ENCODE assay signal across 2 cellular contexts in the genomic region with DNA sequence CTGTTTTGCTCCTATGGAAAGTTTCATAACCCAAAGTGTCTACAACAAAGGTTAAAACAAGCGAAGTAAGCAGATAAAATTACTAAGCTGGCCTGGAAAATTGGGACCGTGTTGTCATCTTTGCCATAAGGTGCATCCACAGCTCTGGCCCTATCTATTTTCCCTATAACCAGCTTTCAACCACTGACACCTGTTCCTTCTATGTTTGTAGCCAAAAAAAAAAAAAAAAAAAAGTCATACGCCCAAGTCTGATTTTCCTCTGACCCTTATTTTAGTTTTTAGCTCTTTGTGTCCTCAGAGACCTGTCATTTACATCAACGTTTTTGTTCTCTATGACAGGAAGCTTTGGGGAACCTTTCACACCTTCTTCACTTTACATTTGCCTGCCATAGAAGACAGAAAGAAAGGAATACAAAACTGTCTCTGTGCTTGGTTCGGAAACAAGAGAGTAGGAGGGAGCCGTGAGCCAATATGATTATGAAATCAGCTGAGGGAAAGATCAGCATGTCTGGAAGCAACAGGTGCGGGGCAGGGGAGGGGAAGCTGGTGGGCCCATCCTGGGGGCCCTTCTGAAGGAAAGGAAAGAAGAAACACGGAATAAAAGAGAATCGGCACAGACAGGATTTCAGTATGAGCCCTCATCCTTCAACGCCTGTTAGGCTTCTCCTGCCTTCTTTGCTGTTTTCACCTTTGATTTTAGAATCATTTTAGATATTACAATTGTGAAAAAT.
TF ChIP-seq lines count a peak whose summit lies in the region.

No MANE protein-coding gene starts in this region.

TF ChIP-seq in IMR-90, 13 proteins besides CTCF, POLR2A, EP300 and RAD21:
- no peak for TF ChIP-seq CHD1 (IDR thresholded peaks at IDR 0.05; ENCODE audit: low read depth, low read length)
- TF ChIP-seq RCOR1 (IDR thresholded peaks at IDR 0.05; ENCODE audit: insufficient replicate concordance, low read length), result no peak
- no peak for TF ChIP-seq BHLHE40 (IDR thresholded peaks at IDR 0.05; ENCODE audit: low read depth, low read length)
- TF ChIP-seq NFE2L2 (IDR thresholded peaks at IDR 0.05; ENCODE audit: low read depth, low read length), result no peak
- no peak for TF ChIP-seq MXI1 (IDR thresholded peaks at IDR 0.05; ENCODE audit: borderline replicate concordance, low read depth, low read length)
- TF ChIP-seq, protein P1, sequence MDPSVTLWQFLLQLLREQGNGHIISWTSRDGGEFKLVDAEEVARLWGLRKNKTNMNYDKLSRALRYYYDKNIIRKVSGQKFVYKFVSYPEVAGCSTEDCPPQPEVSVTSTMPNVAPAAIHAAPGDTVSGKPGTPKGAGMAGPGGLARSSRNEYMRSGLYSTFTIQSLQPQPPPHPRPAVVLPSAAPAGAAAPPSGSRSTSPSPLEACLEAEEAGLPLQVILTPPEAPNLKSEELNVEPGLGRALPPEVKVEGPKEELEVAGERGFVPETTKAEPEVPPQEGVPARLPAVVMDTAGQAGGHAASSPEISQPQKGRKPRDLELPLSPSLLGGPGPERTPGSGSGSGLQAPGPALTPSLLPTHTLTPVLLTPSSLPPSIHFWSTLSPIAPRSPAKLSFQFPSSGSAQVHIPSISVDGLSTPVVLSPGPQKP (IDR thresholded peaks at IDR 0.05; ENCODE audit: borderline replicate concordance, low read depth, low read length), result no peak
- no peak for TF ChIP-seq CEBPB (IDR thresholded peaks at IDR 0.05; ENCODE audit: low read depth, low read length)
- TF ChIP-seq USF2 (IDR thresholded peaks at IDR 0.05; ENCODE audit: low read depth, low read length), result no peak
- no peak for TF ChIP-seq SMC3 (IDR thresholded peaks at IDR 0.05; ENCODE audit: low read depth, low read length)
- TF ChIP-seq MAZ (IDR thresholded peaks at IDR 0.05; ENCODE audit: borderline replicate concordance, low read depth, low read length), result no peak
- TF ChIP-seq RFX5 (IDR thresholded peaks at IDR 0.05; ENCODE audit: low read depth, low read length), result no peak

TF ChIP-seq in K562, 482 proteins besides CTCF, POLR2A, EP300 and RAD21:
- TF ChIP-seq, protein P2, sequence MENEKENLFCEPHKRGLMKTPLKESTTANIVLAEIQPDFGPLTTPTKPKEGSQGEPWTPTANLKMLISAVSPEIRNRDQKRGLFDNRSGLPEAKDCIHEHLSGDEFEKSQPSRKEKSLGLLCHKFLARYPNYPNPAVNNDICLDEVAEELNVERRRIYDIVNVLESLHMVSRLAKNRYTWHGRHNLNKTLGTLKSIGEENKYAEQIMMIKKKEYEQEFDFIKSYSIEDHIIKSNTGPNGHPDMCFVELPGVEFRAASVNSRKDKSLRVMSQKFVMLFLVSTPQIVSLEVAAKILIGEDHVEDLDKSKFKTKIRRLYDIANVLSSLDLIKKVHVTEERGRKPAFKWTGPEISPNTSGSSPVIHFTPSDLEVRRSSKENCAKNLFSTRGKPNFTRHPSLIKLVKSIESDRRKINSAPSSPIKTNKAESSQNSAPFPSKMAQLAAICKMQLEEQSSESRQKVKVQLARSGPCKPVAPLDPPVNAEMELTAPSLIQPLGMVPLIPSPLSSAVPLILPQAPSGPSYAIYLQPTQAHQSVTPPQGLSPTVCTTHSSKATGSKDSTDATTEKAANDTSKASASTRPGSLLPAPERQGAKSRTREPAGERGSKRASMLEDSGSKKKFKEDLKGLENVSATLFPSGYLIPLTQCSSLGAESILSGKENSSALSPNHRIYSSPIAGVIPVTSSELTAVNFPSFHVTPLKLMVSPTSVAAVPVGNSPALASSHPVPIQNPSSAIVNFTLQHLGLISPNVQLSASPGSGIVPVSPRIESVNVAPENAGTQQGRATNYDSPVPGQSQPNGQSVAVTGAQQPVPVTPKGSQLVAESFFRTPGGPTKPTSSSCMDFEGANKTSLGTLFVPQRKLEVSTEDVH (IDR thresholded peaks at IDR 0.05; ENCODE audit: low read depth, partially characterized antibody), result no peak
- TF ChIP-seq ELF1 (tag; IDR thresholded peaks at IDR 0.05) (no peak), ZNF695 (CRISPR knock-in tag; IDR thresholded peaks at IDR 0.05) (no peak), THAP7 (CRISPR knock-in tag; IDR thresholded peaks at IDR 0.05) (no peak), U2AF1 (optimal IDR thresholded peaks at IDR 0.05; ENCODE audit: low read depth, low read length) (no peak), ZZZ3 (IDR thresholded peaks at IDR 0.05) (no peak), SRSF3 (IDR thresholded peaks at IDR 0.05; ENCODE audit: insufficient read depth, low read length) (no peak), HNRNPUL1 (IDR thresholded peaks at IDR 0.05; ENCODE audit: low read length) (no peak), ZNF253 (CRISPR knock-in tag; conservative IDR thresholded peaks at IDR 0.05) (no peak), FOXK2 (conservative IDR thresholded peaks at IDR 0.05 in 1 of 2, IDR thresholded peaks at IDR 0.05 in 1 of 2; ENCODE audit: low read depth in 2 of 2) (no peak), KLF10 (CRISPR knock-in tag; IDR thresholded peaks at IDR 0.05) (no peak), NFATC3 (IDR thresholded peaks at IDR 0.05) (no peak), MBD2 (IDR thresholded peaks at IDR 0.05; ENCODE audit: borderline replicate concordance, low read depth) (no peak), DNMT1 (IDR thresholded peaks at IDR 0.05) (no peak), NFIC (IDR thresholded peaks at IDR 0.05) (no peak)
- TF ChIP-seq, protein P3, sequence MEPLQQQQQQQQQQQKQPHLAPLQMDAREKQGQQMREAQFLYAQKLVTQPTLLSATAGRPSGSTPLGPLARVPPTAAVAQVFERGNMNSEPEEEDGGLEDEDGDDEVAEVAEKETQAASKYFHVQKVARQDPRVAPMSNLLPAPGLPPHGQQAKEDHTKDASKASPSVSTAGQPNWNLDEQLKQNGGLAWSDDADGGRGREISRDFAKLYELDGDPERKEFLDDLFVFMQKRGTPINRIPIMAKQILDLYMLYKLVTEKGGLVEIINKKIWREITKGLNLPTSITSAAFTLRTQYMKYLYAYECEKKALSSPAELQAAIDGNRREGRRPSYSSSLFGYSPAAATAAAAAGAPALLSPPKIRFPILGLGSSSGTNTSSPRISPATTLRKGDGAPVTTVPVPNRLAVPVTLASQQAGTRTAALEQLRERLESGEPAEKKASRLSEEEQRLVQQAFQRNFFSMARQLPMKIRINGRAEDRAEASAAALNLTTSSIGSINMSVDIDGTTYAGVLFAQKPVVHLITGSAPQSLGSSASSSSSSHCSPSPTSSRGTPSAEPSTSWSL (CRISPR knock-in tag; IDR thresholded peaks at IDR 0.05; ENCODE audit: borderline replicate concordance), result no peak
- TF ChIP-seq, protein P4, sequence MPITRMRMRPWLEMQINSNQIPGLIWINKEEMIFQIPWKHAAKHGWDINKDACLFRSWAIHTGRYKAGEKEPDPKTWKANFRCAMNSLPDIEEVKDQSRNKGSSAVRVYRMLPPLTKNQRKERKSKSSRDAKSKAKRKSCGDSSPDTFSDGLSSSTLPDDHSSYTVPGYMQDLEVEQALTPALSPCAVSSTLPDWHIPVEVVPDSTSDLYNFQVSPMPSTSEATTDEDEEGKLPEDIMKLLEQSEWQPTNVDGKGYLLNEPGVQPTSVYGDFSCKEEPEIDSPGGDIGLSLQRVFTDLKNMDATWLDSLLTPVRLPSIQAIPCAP (CRISPR knock-in tag; IDR thresholded peaks at IDR 0.05; ENCODE audit: borderline replicate concordance), result no peak
